In the genomic region with DNA sequence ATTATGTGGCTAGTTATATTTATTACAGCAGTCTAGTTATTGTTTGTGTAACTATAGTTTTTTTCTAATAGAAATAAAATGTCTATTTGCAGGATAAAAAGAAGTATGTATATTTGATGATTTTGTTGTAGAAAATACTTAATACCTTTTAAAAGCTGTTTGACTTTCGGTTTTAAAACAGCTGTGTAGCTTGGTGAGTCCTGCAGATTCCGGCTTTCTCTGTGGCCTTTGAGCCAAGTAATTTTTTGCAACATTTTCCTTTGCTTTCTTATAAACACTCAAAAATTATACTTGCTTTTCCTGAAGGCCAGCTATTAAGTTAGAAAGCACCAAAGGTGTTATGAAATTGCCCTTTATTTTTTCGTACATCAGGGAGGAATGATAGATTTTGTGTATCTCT, we compare ENCODE assay signal across 11 cellular contexts.
DNase-seq lines count a peak whose midpoint lies in the region; ATAC-seq and TF ChIP-seq lines count a peak whose summit lies in the region.
"Had no signal": no experiment of that assay in that cellular context is flagged by ENCODE, and none has a peak within 500 bp of the region (broad histone marks: within the 10 kb centered on the region; RNA-seq: fewer than 3 reads in every experiment).

No MANE protein-coding gene starts in this region.

- DNase-seq in CD4-positive, alpha-beta memory T cell = no peak
- no peak for DNase-seq in MG63
- DNase-seq in colonic mucosa = no peak
- no peak for DNase-seq in neural progenitor cell (ENCODE audit: low spot score)
- no peak for DNase-seq in NCI-H1436 (lab: John Stamatoyannopoulos, UW)
- DNase-seq in NCI-H128 (lab: John Stamatoyannopoulos, UW; ENCODE audit: unreplicated experiment) = no peak
- DNase-seq in glomerular visceral epithelial cell (ENCODE audit: extremely low spot score) = no peak
- DNase-seq: stimulated activated naive CD4-positive, alpha-beta T cell treated with Interleukin-2 at 50 U/mL for 16 hours had no signal

- no peak for ATAC-seq in HG03565 (IDR thresholded peaks at IDR 0.05; ENCODE audit: unreplicated experiment)

- H3K4me1 Mint-ChIP-seq in CD4-positive, alpha-beta memory T cell = peaks cover 9 to 40% (median 22%) of the 10 kb centered on the region in 4 donors
- H3K4me1 Mint-ChIP-seq in neural progenitor cell = peaks cover 31% of the 10 kb centered on the region

- H4K20me1 ChIP-seq in neural progenitor cell (ENCODE audit: low read depth) = no peaks in the 10 kb centered on the region

- peaks cover 0 to 3% of the 10 kb centered on the region in 2 donors for H3K36me3 Mint-ChIP-seq in CD4-positive, alpha-beta memory T cell
- H3K36me3 Mint-ChIP-seq in neural progenitor cell = no peaks in the 10 kb centered on the region

- no peaks in the 10 kb centered on the region for H3K27me3 ChIP-seq in CD4-positive, alpha-beta memory T cell (ENCODE audit: insufficient read depth, low read length)
- H3K27me3 ChIP-seq in MG63 (no peaks in the 10 kb centered on the region), colonic mucosa (no peaks in the 10 kb centered on the region), neural progenitor cell (peaks cover 70% of the 10 kb centered on the region)

- no peaks in the 10 kb centered on the region for H3K79me2 ChIP-seq in neural progenitor cell (ENCODE audit: low read depth)

- H3K9ac ChIP-seq in colonic mucosa (ENCODE audit: low read depth in 2 of 2, low read length in 2 of 2) = peak overlapping the region in 1 of 2 donors; percentile 78
- H3K9ac ChIP-seq in neural progenitor cell = no peak overlapping the region

- no peak overlapping the region for H3K27ac ChIP-seq in CD4-positive, alpha-beta memory T cell (ENCODE audit: low read depth, low read length)
- H3K27ac ChIP-seq in colonic mucosa (peak overlapping the region; percentile 84), neural progenitor cell (no peak overlapping the region)

- no peaks in the 10 kb centered on the region for H3K27me3 Mint-ChIP-seq in CD4-positive, alpha-beta memory T cell
- H3K27me3 Mint-ChIP-seq in neural progenitor cell (ENCODE audit: insufficient read depth, low read depth) = peaks cover 4% of the 10 kb centered on the region

- H3K4me3 Mint-ChIP-seq in CD4-positive, alpha-beta memory T cell = peak overlapping the region in 6 of 8 donors; percentile 13 to 98 (median 92)
- H3K4me3 Mint-ChIP-seq in neural progenitor cell = peak overlapping the region; percentile 88

- TF ChIP-seq CTCF in colonic mucosa (IDR thresholded peaks at IDR 0.05) (no peak), neural progenitor cell (IDR thresholded peaks at IDR 0.05) (no peak)

- peak overlapping the region in 4 of 7 donors; percentile 14 to 93 (median 90) for H3K27ac Mint-ChIP-seq in CD4-positive, alpha-beta memory T cell
- H3K27ac Mint-ChIP-seq in neural progenitor cell = peak overlapping the region; percentile 93

- H3K4me1 ChIP-seq in CD4-positive, alpha-beta memory T cell (ENCODE audit: insufficient read depth, low read length) = peaks cover 25% of the 10 kb centered on the region
- H3K4me1 ChIP-seq in colonic mucosa (no peaks in the 10 kb centered on the region), neural progenitor cell (peaks cover 19% of the 10 kb centered on the region)

- peaks cover 26% of the 10 kb centered on the region for H3F3A ChIP-seq in neural progenitor cell (ENCODE audit: low read depth)

- intact Hi-C loops in CD4-positive, alpha-beta memory T cell (cut with micrococcal nuclease) = loop anchor here (5.0 kb wide), 1 partner anchor 63 kb away; the partner anchor contains the start of gene CRADD
- intact Hi-C loops in colonic mucosa (cut with DNase I) = loop anchor here (2.0 to 10.0 kb wide), 3 partner anchors 63 to 236 kb away; partner anchors contain the start of genes CRADD and SOCS2

- H3K9me3 ChIP-seq in CD4-positive, alpha-beta memory T cell (ENCODE audit: control insufficient read depth in 1 of 2, low read length in 2 of 2) = no peaks in the 10 kb centered on the region
- no peaks in the 10 kb centered on the region for H3K9me3 ChIP-seq in MG63
- H3K9me3 ChIP-seq in colonic mucosa = no peaks in the 10 kb centered on the region
- H3K9me3 ChIP-seq in neural progenitor cell (ENCODE audit: low read depth) = no peaks in the 10 kb centered on the region

- peak overlapping the region; percentile 92 for H3K4me2 ChIP-seq in neural progenitor cell

- peaks cover 0 to 5% (median 0%) of the 10 kb centered on the region in 8 donors for H3K9me3 Mint-ChIP-seq in CD4-positive, alpha-beta memory T cell
- no peaks in the 10 kb centered on the region for H3K9me3 Mint-ChIP-seq in neural progenitor cell
- H3K9me3 Mint-ChIP-seq: central memory CD8-positive, alpha-beta T cell; nephron had no signal

- H3K4me3 ChIP-seq in CD4-positive, alpha-beta memory T cell (ENCODE audit: low read length in 2 of 2) = no peak overlapping the region
- H3K4me3 ChIP-seq in MG63 = peak overlapping the region; percentile 44
- no peak overlapping the region for H3K4me3 ChIP-seq in colonic mucosa
- no peak overlapping the region for H3K4me3 ChIP-seq in neural progenitor cell

- no peak overlapping the region for H2AFZ ChIP-seq in neural progenitor cell (replicated peaks)

- H3K36me3 ChIP-seq in CD4-positive, alpha-beta memory T cell (ENCODE audit: insufficient read depth, low read length) = no peaks in the 10 kb centered on the region
- H3K36me3 ChIP-seq in MG63 (no peaks in the 10 kb centered on the region), colonic mucosa (no peaks in the 10 kb centered on the region), neural progenitor cell (no peaks in the 10 kb centered on the region)

- CTCF ChIA-PET in CD4-positive, alpha-beta memory T cell (lab: Charles Lee; ENCODE audit: partially characterized antibody) = interaction anchor here (1.6 to 3.1 kb wide), 4 partner anchors 171 to 361 kb away, joined by 6 to 25 read pairs (median 11); no protein-coding TSS in a partner anchor

- POLR2A ChIA-PET in CD4-positive, alpha-beta memory T cell (lab: Charles Lee; ENCODE audit: partially characterized antibody) = no interaction called here
